ENCODE assay signal across 41 cellular contexts in genomic region chr3:102390465-102390864, GRCh38. TPM values are rescaled to one million over a fixed set of nuclear protein-coding genes. Genes with fewer than 3 reads are reported as not detected.
"Had no signal": no experiment of that assay in that cellular context is flagged by ENCODE, and none has a peak within 500 bp of the region (broad histone marks: within the 10 kb centered on the region; RNA-seq: fewer than 3 reads in every experiment).

No MANE protein-coding gene starts in this region.

- DNase-seq: activated effector memory CD4-positive, alpha-beta T cell treated with anti-CD3 and anti-CD28 coated beads, Interleukin-2, amount 50 U/mL, for 16 hours; activated effector memory CD4-positive, alpha-beta T cell treated with Interleukin-2 at 50 U/mL for 16 hours; activated gamma-delta T cell; activated gamma-delta T cell treated with Interleukin-2 at 50 U/mL for 16 hours; activated naive CD4-positive, alpha-beta T cell; activated naive CD4-positive, alpha-beta T cell treated with anti-CD3 and anti-CD28 coated beads for 36 hours; activated naive CD4-positive, alpha-beta T cell treated with anti-CD3 and anti-CD28 coated beads, Interleukin-2, amount 10 ng/mL, durations not matched to agents 7 days and 5 days; activated naive CD4-positive, alpha-beta T cell treated with anti-CD3 and anti-CD28 coated beads, Interleukin-2, amount 50 U/mL, for 16 hours; activated naive CD4-positive, alpha-beta T cell treated with Interleukin-2 at 50 U/mL for 16 hours; activated naive CD8-positive, alpha-beta T cell treated with anti-CD3 and anti-CD28 coated beads for 36 hours; activated naive CD8-positive, alpha-beta T cell treated with anti-CD3 and anti-CD28 coated beads, Interleukin-2, amount 10 ng/mL, durations not matched to agents 7 days and 5 days; activated naive CD8-positive, alpha-beta T cell treated with anti-CD3 and anti-CD28 coated beads, Interleukin-2, amount 50 U/mL, for 24 hours; activated T-cell treated with anti-CD3 and anti-CD28 coated beads, Interleukin-2, amount 50 U/mL, for 24 hours; activated T-cell treated with anti-CD3 and anti-CD28 coated beads, Interleukin-2, amount 50 U/mL, for 4 hours; activated T-cell treated with anti-CD3 and anti-CD28 coated beads, Interleukin-2, amount 50 U/mL, for 48 hours; activated T-cell treated with anti-CD3 and anti-CD28 coated beads, Interleukin-2, amount 50 U/mL, for 72 hours; adrenal gland; amniotic stem cell; amygdala; anterior cingulate cortex; aorta; body of pancreas; brain microvascular endothelial cell; caudate nucleus; central memory CD4-positive, alpha-beta T cell; cerebellar nuclear complex had no signal

- H3K4me3 Mint-ChIP-seq: activated naive CD4-positive, alpha-beta T cell treated with anti-CD3 and anti-CD28 coated beads for 36 hours; activated naive CD4-positive, alpha-beta T cell treated with anti-CD3 and anti-CD28 coated beads, Interleukin-2, amount 10 ng/mL, durations not matched to agents 7 days and 5 days; activated naive CD4-positive, alpha-beta T cell treated with anti-CD3 and anti-CD28 coated beads, Interleukin-2, amount 50 U/mL, for 24 hours; activated naive CD8-positive, alpha-beta T cell; activated naive CD8-positive, alpha-beta T cell treated with anti-CD3 and anti-CD28 coated beads for 36 hours; activated naive CD8-positive, alpha-beta T cell treated with anti-CD3 and anti-CD28 coated beads, Interleukin-2, amount 10 ng/mL, durations not matched to agents 7 days and 5 days; activated naive CD8-positive, alpha-beta T cell treated with anti-CD3 and anti-CD28 coated beads, Interleukin-2, amount 50 U/mL, for 24 hours; activated T-cell treated with anti-CD3 and anti-CD28 coated beads, Interleukin-2, amount 50 U/mL, for 24 hours; activated T-cell treated with anti-CD3 and anti-CD28 coated beads, Interleukin-2, amount 50 U/mL, for 4 hours; activated T-cell treated with anti-CD3 and anti-CD28 coated beads, Interleukin-2, amount 50 U/mL, for 72 hours; activated T-helper 1 cell treated with anti-CD3 and anti-CD28 coated beads, Interleukin-12 subunit alpha, Interleukin-12 subunit beta, Interleukin-2, Interleukin-4 antibody, amounts not matched to agents 30 ng/mL and 10 ng/mL and 1 ng/mL, durations not matched to agents 14 hours and 24 hours and 36 hours; activated T-helper 17 cell treated with anti-CD3 and anti-CD28 coated beads, Interleukin-2, amount 50 U/mL, for 72 hours; brain; central memory CD8-positive, alpha-beta T cell had no signal

- H3K36me3 Mint-ChIP-seq: activated naive CD4-positive, alpha-beta T cell treated with anti-CD3 and anti-CD28 coated beads, Interleukin-2, amount 10 ng/mL, durations not matched to agents 7 days and 5 days; activated naive CD4-positive, alpha-beta T cell treated with anti-CD3 and anti-CD28 coated beads, Interleukin-2, amount 50 U/mL, for 24 hours; activated naive CD4-positive, alpha-beta T cell treated with anti-CD3 and anti-CD28 coated beads, Interleukin-2, amount 50 U/mL, for 72 hours; activated naive CD8-positive, alpha-beta T cell; activated naive CD8-positive, alpha-beta T cell treated with anti-CD3 and anti-CD28 coated beads for 36 hours; activated naive CD8-positive, alpha-beta T cell treated with anti-CD3 and anti-CD28 coated beads, Interleukin-2, amount 10 ng/mL, durations not matched to agents 7 days and 5 days; brain had no signal

- H3K4me1 ChIP-seq: adrenal gland, ascending aorta, body of pancreas, breast epithelium had no signal

- H3K9me3 ChIP-seq: adrenal gland, ascending aorta, body of pancreas, breast epithelium had no signal

- H3K36me3 ChIP-seq: adrenal gland, ascending aorta, brain microvascular endothelial cell, breast epithelium, cardiac muscle cell had no signal

- FAIRE-seq: astrocyte, colon had no signal

- H3K4me3 ChIP-seq: adrenal gland, ascending aorta, body of pancreas, breast epithelium, cardiac muscle cell had no signal

- ATAC-seq: activated naive CD4-positive, alpha-beta T cell treated with anti-CD3 and anti-CD28 coated beads, Interleukin-2, amount 50 U/mL, for 72 hours; activated naive CD8-positive, alpha-beta T cell treated with anti-CD3 and anti-CD28 coated beads, Interleukin-2, amount 50 U/mL, for 24 hours; activated T-cell treated with anti-CD3 and anti-CD28 coated beads, Interleukin-2, amount 50 U/mL, for 4 hours; activated T-cell treated with anti-CD3 and anti-CD28 coated beads, Interleukin-2, amount 50 U/mL, for 72 hours; activated T-helper 17 cell treated with anti-CD3 and anti-CD28 coated beads, Interleukin-2, amount 50 U/mL, for 72 hours; body of pancreas had no signal

- H3K9me3 Mint-ChIP-seq: activated naive CD4-positive, alpha-beta T cell treated with anti-CD3 and anti-CD28 coated beads for 36 hours; activated naive CD4-positive, alpha-beta T cell treated with anti-CD3 and anti-CD28 coated beads, Interleukin-2, amount 10 ng/mL, durations not matched to agents 7 days and 5 days; activated naive CD4-positive, alpha-beta T cell treated with anti-CD3 and anti-CD28 coated beads, Interleukin-2, amount 50 U/mL, for 24 hours; activated naive CD4-positive, alpha-beta T cell treated with anti-CD3 and anti-CD28 coated beads, Interleukin-2, amount 50 U/mL, for 72 hours; activated naive CD8-positive, alpha-beta T cell treated with anti-CD3 and anti-CD28 coated beads for 36 hours; activated naive CD8-positive, alpha-beta T cell treated with anti-CD3 and anti-CD28 coated beads, Interleukin-2, amount 10 ng/mL, durations not matched to agents 7 days and 5 days; activated naive CD8-positive, alpha-beta T cell treated with anti-CD3 and anti-CD28 coated beads, Interleukin-2, amount 50 U/mL, for 24 hours; activated T-cell treated with anti-CD3 and anti-CD28 coated beads, Interleukin-2, amount 50 U/mL, for 24 hours; activated T-cell treated with anti-CD3 and anti-CD28 coated beads, Interleukin-2, amount 50 U/mL, for 4 hours; activated T-cell treated with anti-CD3 and anti-CD28 coated beads, Interleukin-2, amount 50 U/mL, for 72 hours; activated T-helper 1 cell treated with anti-CD3 and anti-CD28 coated beads, Interleukin-12 subunit alpha, Interleukin-12 subunit beta, Interleukin-2, Interleukin-4 antibody, amounts not matched to agents 30 ng/mL and 10 ng/mL and 1 ng/mL, durations not matched to agents 14 hours and 24 hours and 36 hours; activated T-helper 17 cell treated with anti-CD3 and anti-CD28 coated beads, Interleukin-2, amount 50 U/mL, for 72 hours; activated T-helper 2 cell treated with anti-CD3 and anti-CD28 coated beads, Interferon-gamma antibody, Interleukin-2, Interleukin-4, amounts not matched to agents 10 μg/mL and 5 μg/mL and 100 μg/mL, durations not matched to agents 14 hours and 24 hours and 36 hours; brain; central memory CD8-positive, alpha-beta T cell had no signal

- H3K4me1 Mint-ChIP-seq: activated naive CD4-positive, alpha-beta T cell treated with anti-CD3 and anti-CD28 coated beads, Interleukin-2, amount 10 ng/mL, durations not matched to agents 7 days and 5 days; activated naive CD4-positive, alpha-beta T cell treated with anti-CD3 and anti-CD28 coated beads, Interleukin-2, amount 50 U/mL, for 24 hours; activated naive CD8-positive, alpha-beta T cell treated with anti-CD3 and anti-CD28 coated beads for 36 hours; activated naive CD8-positive, alpha-beta T cell treated with anti-CD3 and anti-CD28 coated beads, Interleukin-2, amount 10 ng/mL, durations not matched to agents 7 days and 5 days; activated naive CD8-positive, alpha-beta T cell treated with anti-CD3 and anti-CD28 coated beads, Interleukin-2, amount 50 U/mL, for 24 hours; activated T-helper 17 cell treated with anti-CD3 and anti-CD28 coated beads, Interleukin-2, amount 50 U/mL, for 72 hours; brain; central memory CD8-positive, alpha-beta T cell had no signal

- H3K27ac ChIP-seq: adrenal gland, ascending aorta, body of pancreas, brain microvascular endothelial cell, breast epithelium, cardiac muscle cell had no signal

- H3K27ac Mint-ChIP-seq: activated naive CD4-positive, alpha-beta T cell treated with anti-CD3 and anti-CD28 coated beads for 36 hours; activated naive CD4-positive, alpha-beta T cell treated with anti-CD3 and anti-CD28 coated beads, Interleukin-2, amount 10 ng/mL, durations not matched to agents 7 days and 5 days; activated naive CD4-positive, alpha-beta T cell treated with anti-CD3 and anti-CD28 coated beads, Interleukin-2, amount 50 U/mL, for 24 hours; activated naive CD4-positive, alpha-beta T cell treated with anti-CD3 and anti-CD28 coated beads, Interleukin-2, amount 50 U/mL, for 72 hours; activated naive CD8-positive, alpha-beta T cell; activated naive CD8-positive, alpha-beta T cell treated with anti-CD3 and anti-CD28 coated beads for 36 hours; activated naive CD8-positive, alpha-beta T cell treated with anti-CD3 and anti-CD28 coated beads, Interleukin-2, amount 10 ng/mL, durations not matched to agents 7 days and 5 days; activated naive CD8-positive, alpha-beta T cell treated with anti-CD3 and anti-CD28 coated beads, Interleukin-2, amount 50 U/mL, for 24 hours; activated T-cell treated with anti-CD3 and anti-CD28 coated beads, Interleukin-2, amount 50 U/mL, for 24 hours; activated T-cell treated with anti-CD3 and anti-CD28 coated beads, Interleukin-2, amount 50 U/mL, for 72 hours; activated T-helper 1 cell treated with anti-CD3 and anti-CD28 coated beads, Interleukin-12 subunit alpha, Interleukin-12 subunit beta, Interleukin-2, Interleukin-4 antibody, amounts not matched to agents 30 ng/mL and 10 ng/mL and 1 ng/mL, durations not matched to agents 14 hours and 24 hours and 36 hours; activated T-helper 17 cell treated with anti-CD3 and anti-CD28 coated beads, Interleukin-2, amount 50 U/mL, for 72 hours; activated T-helper 2 cell treated with anti-CD3 and anti-CD28 coated beads, Interferon-gamma antibody, Interleukin-2, Interleukin-4, amounts not matched to agents 10 μg/mL and 5 μg/mL and 100 μg/mL, durations not matched to agents 14 hours and 24 hours and 36 hours; brain had no signal

- H3K27me3 ChIP-seq: adrenal gland, ascending aorta, body of pancreas, brain microvascular endothelial cell, breast epithelium, cardiac muscle cell had no signal

- H3K27me3 Mint-ChIP-seq: activated naive CD4-positive, alpha-beta T cell treated with anti-CD3 and anti-CD28 coated beads, Interleukin-2, amount 10 ng/mL, durations not matched to agents 7 days and 5 days; brain; central memory CD8-positive, alpha-beta T cell had no signal

RNA-seq across cellular contexts. Expression of gene ZPLD1, which starts 44.4 kb away (rescaled TPM):
- total RNA-seq: activated naive CD4-positive, alpha-beta T cell treated with anti-CD3 and anti-CD28 coated beads for 36 hours; activated naive CD4-positive, alpha-beta T cell treated with anti-CD3 and anti-CD28 coated beads, Interleukin-2, amount 50 U/mL, for 72 hours; activated naive CD8-positive, alpha-beta T cell treated with anti-CD3 and anti-CD28 coated beads for 36 hours; activated naive CD8-positive, alpha-beta T cell treated with anti-CD3 and anti-CD28 coated beads, Interleukin-2, amount 10 ng/mL, durations not matched to agents 7 days and 5 days; activated T-cell treated with anti-CD3 and anti-CD28 coated beads, Interleukin-2, amount 50 U/mL, for 4 hours; activated T-helper 1 cell treated with anti-CD3 and anti-CD28 coated beads, Interleukin-12 subunit alpha, Interleukin-12 subunit beta, Interleukin-2, Interleukin-4 antibody, amounts not matched to agents 30 ng/mL and 10 ng/mL and 1 ng/mL, durations not matched to agents 14 hours and 24 hours and 36 hours; activated T-helper 2 cell treated with anti-CD3 and anti-CD28 coated beads, Interferon-gamma antibody, Interleukin-2, Interleukin-4, amounts not matched to agents 10 μg/mL and 5 μg/mL and 100 μg/mL, durations not matched to agents 14 hours and 24 hours and 36 hours; ascending aorta; cardiac septum; chondrocyte had no signal
- polyA plus RNA-seq: adrenal gland, aorta, cardiac muscle cell had no signal
